1 cellular context compared by ENCODE assay signal in genomic region chr10:64271508-64271907, GRCh38.
TF ChIP-seq lines count a peak whose summit lies in the region.

No MANE protein-coding gene starts in this region.

TF ChIP-seq in GM23338, 12 proteins besides CTCF, POLR2A, EP300 and RAD21 (continued from another document):
- TF ChIP-seq ZNF462 (CRISPR knock-in tag; IDR thresholded peaks at IDR 0.05) (no peak), STAT1 (IDR thresholded peaks at IDR 0.05; ENCODE audit: unreplicated experiment) (no peak), EZH2 (IDR thresholded peaks at IDR 0.05; ENCODE audit: low read depth, unreplicated experiment) (no peak)
